Comparison of ENCODE assay signal across 8 cellular contexts in the genomic region with DNA sequence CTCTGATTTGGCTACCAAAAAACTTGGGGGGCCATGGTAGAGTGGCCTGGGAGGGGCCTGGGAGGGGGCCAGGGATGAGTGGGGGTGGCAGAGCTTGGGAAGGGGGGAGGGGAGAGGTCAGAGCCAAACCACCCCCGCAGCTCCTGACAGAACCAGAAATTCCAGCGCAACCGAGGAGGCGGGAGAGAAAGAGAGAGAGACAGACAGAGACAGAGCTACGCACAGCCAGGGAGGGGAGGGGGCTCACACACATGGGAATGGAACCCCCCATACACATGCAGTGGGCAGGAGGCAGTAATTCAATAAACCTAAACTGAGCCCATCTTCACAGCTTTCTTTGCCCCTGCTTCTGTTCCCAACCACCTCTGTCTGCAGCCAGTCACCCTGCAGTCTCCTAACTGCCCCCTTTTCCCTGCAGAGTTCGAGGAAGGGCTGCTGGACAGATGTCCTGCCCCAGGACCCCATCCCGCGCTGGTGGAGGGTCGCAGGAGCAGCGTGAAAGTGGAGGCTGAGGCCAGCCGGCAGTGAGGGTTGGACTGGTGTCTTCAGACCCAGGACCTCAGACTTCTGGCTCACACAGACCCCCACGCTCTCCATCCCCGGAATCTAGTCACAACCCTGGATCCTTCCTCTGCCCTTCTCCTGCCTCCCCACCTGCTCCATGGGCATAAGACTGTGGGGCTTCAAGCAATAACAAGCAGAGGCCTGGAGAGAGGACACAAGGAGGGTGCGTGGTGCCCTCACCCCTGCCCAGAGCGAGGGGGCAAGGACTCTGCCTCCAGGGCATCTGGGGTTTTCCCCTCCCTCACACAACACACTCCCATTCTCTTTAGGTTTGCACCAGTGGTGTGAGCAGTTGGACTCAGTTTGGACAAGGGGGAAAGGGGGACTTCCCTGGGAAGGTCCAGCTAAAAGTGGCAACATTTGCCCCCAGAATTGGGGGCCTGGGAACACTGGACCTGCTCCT. TPM values are rescaled to one million over a fixed set of nuclear protein-coding genes. Genes with fewer than 3 reads are reported as not detected.
DNase-seq lines count a peak whose midpoint lies in the region; ATAC-seq and TF ChIP-seq lines count a peak whose summit lies in the region.

No MANE protein-coding gene starts in this region.

- H3K79me1 ChIP-seq in H9 (ENCODE audit: insufficient read depth, low read depth, low read length, poor library complexity, severe bottlenecking): no peaks in the 10 kb centered on the region

- no peak overlapping the region for H3K56ac ChIP-seq in H9 (ENCODE audit: insufficient read length, low read depth, low read length)

- H3K4me3 Mint-ChIP-seq in H9: peak overlapping the region; percentile 12 to 21; a peak in 1 of 5 replicates

- intact Hi-C loops in stomach (cut with DNase I; ENCODE audit: low total_unique reads): no loop called here

- TF ChIP-seq EP300 in stomach (IDR thresholded peaks at IDR 0.05): no peak

- H3K27ac Mint-ChIP-seq in H9: peak overlapping the region; percentile 55 to 94 (median 65); a peak in 6 of 7 replicates
- H3K27ac Mint-ChIP-seq in activated naive CD4-positive, alpha-beta T cell treated with anti-CD3 and anti-CD28 coated beads, Interleukin-2, amount 50 U/mL, for 72 hours: peak overlapping the region; percentile 90 to 91

- peaks cover 66 to 84% (median 79%) of the 10 kb centered on the region in 4 donors for H3K36me3 ChIP-seq in stomach

- H3K4me2 ChIP-seq in H9 (ENCODE audit: insufficient read depth, insufficient read length, low read length): no peak overlapping the region

- H4K5ac ChIP-seq in H9 (ENCODE audit: insufficient read length, low read depth, low read length): no peak overlapping the region

- H3K23ac ChIP-seq in H9 (ENCODE audit: insufficient read length, low read depth, low read length): no peak overlapping the region

- H3K9me3 ChIP-seq in H9 (ENCODE audit: control insufficient read depth, low read depth, low read length): no peaks in the 10 kb centered on the region
- no peaks in the 10 kb centered on the region for H3K9me3 ChIP-seq in stomach

- H3K4me1 ChIP-seq in H9 (ENCODE audit: insufficient read depth, low read length) (no peaks in the 10 kb centered on the region; the same call in 1 of the 2 replicates), stomach (peaks cover 45 to 88% (median 56%) of the 10 kb centered on the region in 4 donors)

- no peaks in the 10 kb centered on the region for H4K20me1 ChIP-seq in H9 (ENCODE audit: control insufficient read depth, insufficient read depth, insufficient read length)

- no peak overlapping the region for H2BK15ac ChIP-seq in H9 (ENCODE audit: low read depth, low read length)

- no peaks in the 10 kb centered on the region for H3K23me2 ChIP-seq in H9 (ENCODE audit: insufficient read length, low read depth, low read length, poor library complexity, severe bottlenecking)

- H3K79me2 ChIP-seq in H9 (ENCODE audit: insufficient read depth, low read length): no peaks in the 10 kb centered on the region; the same call in 1 of the 2 replicates

- H3K27me3 ChIP-seq in H9 (ENCODE audit: insufficient read depth, low read length) (no peaks in the 10 kb centered on the region), stomach (no peaks in the 10 kb centered on the region)

- ATAC-seq in activated naive CD4-positive, alpha-beta T cell treated with anti-CD3 and anti-CD28 coated beads, Interleukin-2, amount 50 U/mL, for 72 hours: no peak

- no peak overlapping the region for H2BK5ac ChIP-seq in H9 (ENCODE audit: insufficient read length, low read length)

- no peak overlapping the region for H3K9ac ChIP-seq in H9 (ENCODE audit: extremely low read depth, insufficient read length, low read length)

- DNase-seq in H9: no peak
- DNase-seq in activated naive CD4-positive, alpha-beta T cell treated with anti-CD3 and anti-CD28 coated beads, Interleukin-2, amount 50 U/mL, for 72 hours (ENCODE audit: low spot score in 2 of 2): no peak
- peak; percentile 56 for DNase-seq in islet precursor cell
- peak; percentile 3 for DNase-seq in stomach
- DNase-seq in NCI-H2171 (lab: John Stamatoyannopoulos, UW): no peak
- no peak for DNase-seq in SIG-M5 treated with dmso at 0.1 percent for 504 hours (lab: John Stamatoyannopoulos, UW; ENCODE audit: unreplicated experiment)
- no peak for DNase-seq in EL
- DNase-seq in activated CD4-positive, CD25-positive, alpha-beta regulatory T cell (lab: John Stamatoyannopoulos, UW): no peak

- H4K8ac ChIP-seq in H9 (replicated peaks; ENCODE audit: insufficient read length, low read depth, low read length): no peak overlapping the region

- H3K27ac ChIP-seq in H9 (ENCODE audit: insufficient read length, low read depth, low read length) (no peak overlapping the region), stomach (peak overlapping the region; percentile 57 to 99 (median 80))

- H2AFZ ChIP-seq in H9 (ENCODE audit: low read length): no peak overlapping the region

- no peak for TF ChIP-seq CTCF in H9 (conservative IDR thresholded peaks at IDR 0.05)
- TF ChIP-seq CTCF in stomach (IDR thresholded peaks at IDR 0.05): no peak

- H2AK5ac ChIP-seq in H9 (ENCODE audit: insufficient read length, low read length): no peak overlapping the region

- H2BK120ac ChIP-seq in H9 (ENCODE audit: low read depth, low read length, poor library complexity, severe bottlenecking): no peak overlapping the region

- no peak overlapping the region for H3T11ph ChIP-seq in H9 (ENCODE audit: low read length)

- no CpG with 5 or more reads among the region's 15 CpGs for WGBS in H9 (ENCODE audit: extremely low coverage, insufficient read length, low lambda C conversion rate)
- WGBS in stomach, 5 donors: 45 to 59% (median 58%) methylated on average over 14 to 15 of the region's 15 CpGs

- TF ChIP-seq POLR2A in stomach (IDR thresholded peaks at IDR 0.05): no peak

- no peak overlapping the region; the same call in 1 of the 2 replicates for H3K14ac ChIP-seq in H9 (ENCODE audit: insufficient read depth, low read length)

- no peaks in the 10 kb centered on the region; the same call in 1 of the 2 replicates for H3K27me3 Mint-ChIP-seq in H9 (ENCODE audit: low read depth)

- H3K4ac ChIP-seq in H9 (ENCODE audit: low read depth, low read length): no peak overlapping the region

- H4K91ac ChIP-seq in H9 (ENCODE audit: insufficient read length, low read depth, low read length): no peak overlapping the region

- no peak overlapping the region for H3K4me3 ChIP-seq in stomach

- H3K36me3 Mint-ChIP-seq in H9 (ENCODE audit: insufficient read depth in 1 of 3, low read depth in 3 of 3): peaks cover 15 to 84% (median 68%) of the 10 kb centered on the region in 3 experiments
- H3K36me3 Mint-ChIP-seq in activated naive CD4-positive, alpha-beta T cell treated with anti-CD3 and anti-CD28 coated beads, Interleukin-2, amount 50 U/mL, for 72 hours: peaks cover 20 to 31% of the 10 kb centered on the region in 2 donors

- H2BK20ac ChIP-seq in H9 (ENCODE audit: low read depth, low read length, poor library complexity, severe bottlenecking): no peak overlapping the region

- H3K9me3 Mint-ChIP-seq in H9: no peaks in the 10 kb centered on the region
- H3K9me3 Mint-ChIP-seq in activated naive CD4-positive, alpha-beta T cell treated with anti-CD3 and anti-CD28 coated beads, Interleukin-2, amount 50 U/mL, for 72 hours: no peaks in the 10 kb centered on the region

- H2BK12ac ChIP-seq in H9 (ENCODE audit: insufficient read length, low read depth, low read length): no peak overlapping the region

- H3K18ac ChIP-seq in H9 (ENCODE audit: insufficient read length, low read depth, low read length): peak overlapping the region; percentile 29

- peaks cover 44 to 56% of the 10 kb centered on the region in 2 experiments for H3K4me1 Mint-ChIP-seq in H9

RNA-seq across cellular contexts. Expression of gene NAB2, which starts 5.6 kb away (rescaled TPM):
- total RNA-seq in H9 (2021): 67.8 and 68.1 TPM in 2 replicates
- total RNA-seq in activated naive CD4-positive, alpha-beta T cell treated with anti-CD3 and anti-CD28 coated beads, Interleukin-2, amount 50 U/mL, for 72 hours: 10 to 100 TPM; 39.1 to 39.3 TPM
- total RNA-seq in stomach: 10 to 100 TPM in 2 of 5 donors, 1 to 10 TPM in 2, not detected in 1; 1.7 to 12.1 (median 8.3) TPM
- 10 to 100 TPM; 14.1 to 16.6 (median 16.3) TPM for polyA plus RNA-seq in stomach

RNA-seq across cellular contexts. Expression of gene NEMP1, which starts 15.9 kb away (rescaled TPM):
- total RNA-seq in H9 (2021) (50.1 and 53.0 TPM in 2 replicates), stomach (10 to 100 TPM in 1 of 5 donors, 1 to 10 TPM in 4; 1.2 to 16.7 (median 2.7) TPM)
- total RNA-seq in activated naive CD4-positive, alpha-beta T cell treated with anti-CD3 and anti-CD28 coated beads, Interleukin-2, amount 50 U/mL, for 72 hours: 100 to 1,000 TPM in 1 of 2 donors, 10 to 100 TPM in 1; 80.2 to 182 TPM
- 1 to 10 TPM; 1.1 to 3.8 (median 2.2) TPM for polyA plus RNA-seq in stomach

RNA-seq across cellular contexts. Expression of gene STAT6, which starts 16.7 kb away (rescaled TPM):
- 42.9 and 44.4 TPM in 2 replicates for total RNA-seq in H9 (2021)
- 100 to 1,000 TPM; 213 to 283 TPM for total RNA-seq in activated naive CD4-positive, alpha-beta T cell treated with anti-CD3 and anti-CD28 coated beads, Interleukin-2, amount 50 U/mL, for 72 hours
- 100 to 1,000 TPM in 4 of 5 donors, 10 to 100 TPM in 1; 81.9 to 343 (median 209) TPM for total RNA-seq in stomach
- 100 to 1,000 TPM; 138 to 477 (median 147) TPM for polyA plus RNA-seq in stomach

RNA-seq across cellular contexts. Expression of gene LRP1, which starts 33.8 kb away (rescaled TPM):
- total RNA-seq in H9 (2021) (98.4 and 115 TPM in 2 replicates), stomach (100 to 1,000 TPM in 4 of 5 donors, 10 to 100 TPM in 1; 97.8 to 510 (median 129) TPM)
- total RNA-seq in activated naive CD4-positive, alpha-beta T cell treated with anti-CD3 and anti-CD28 coated beads, Interleukin-2, amount 50 U/mL, for 72 hours: 1 to 10 TPM; 1.3 to 5.9 TPM
- 10 to 100 TPM; 13.5 to 25.9 (median 13.6) TPM for polyA plus RNA-seq in stomach

RNA-seq across cellular contexts. Expression of gene MYO1A, which starts 44.5 kb away (rescaled TPM):
- 0.26 TPM in 1 of 2 replicates, not detected in the other for total RNA-seq in H9 (2021)
- 1 to 10 TPM; 3.3 to 4.7 TPM for total RNA-seq in activated naive CD4-positive, alpha-beta T cell treated with anti-CD3 and anti-CD28 coated beads, Interleukin-2, amount 50 U/mL, for 72 hours
- 10 to 100 TPM in 4 of 5 donors, 1 to 10 TPM in 1; 2.7 to 97.3 (median 19.3) TPM for total RNA-seq in stomach
- polyA plus RNA-seq in stomach: 10 to 100 TPM in 1 of 3 donors, 1 to 10 TPM in 1, under 1 TPM in 1; 0.70 to 16.2 (median 1.2) TPM

Comparison
In these comparisons a context has a peak if more than half of its experiments do, and no peak if none do; other contexts are left out.
1. DNase-seq: peak in islet precursor cell (single experiment) and stomach (single experiment); none in H9 (single experiment), activated naive CD4-positive, alpha-beta T cell treated with anti-CD3 and anti-CD28 coated beads, Interleukin-2, amount 50 U/mL, for 72 hours (0 of 2), NCI-H2171 (single experiment), SIG-M5 treated with dmso at 0.1 percent for 504 hours (single experiment), EL (single experiment) and activated CD4-positive, CD25-positive, alpha-beta regulatory T cell (0 of 4).